ENCODE assay signal across 14 cellular contexts in genomic region chr9:131098391-131099087, GRCh38. TPM values are rescaled to one million over a fixed set of nuclear protein-coding genes. Genes with fewer than 3 reads are reported as not detected.
A peak's percentile ranks its signal among the peaks of the same experiment; 100 is the strongest.
DNase-seq lines count a peak whose midpoint lies in the region; ATAC-seq, FAIRE-seq and TF ChIP-seq lines count a peak whose summit lies in the region.
"Had no signal": no experiment of that assay in that cellular context is flagged by ENCODE, and none has a peak within 500 bp of the region (broad histone marks: within the 10 kb centered on the region; RNA-seq: fewer than 3 reads in every experiment).

No MANE protein-coding gene starts in this region.

- H3K4me2 ChIP-seq in H9 (ENCODE audit: insufficient read depth, insufficient read length, low read length) (no peak overlapping the region), GM12878 (ENCODE audit: control insufficient read depth, insufficient read depth) (no peak overlapping the region)

- H3K27me3 Mint-ChIP-seq in H9 (ENCODE audit: low read depth), result peaks cover 23% of the 10 kb centered on the region
- H3K27me3 Mint-ChIP-seq in stimulated activated memory B cell treated with anti-CD40 and anti-IgM and Interleukin-4, amounts not matched to agents 10 μg/mL and 1 μg/mL and 100 μg/mL, for 72 hours, result peaks cover 84% of the 10 kb centered on the region
- H3K27me3 Mint-ChIP-seq in chondrocyte (ENCODE audit: low read depth), result peaks cover 6% of the 10 kb centered on the region

- H2AK5ac ChIP-seq in H9 (ENCODE audit: insufficient read length, low read length), result no peak overlapping the region

- TF ChIP-seq EP300 in GM12878 (IDR thresholded peaks at IDR 0.05; ENCODE audit: borderline replicate concordance in 1 of 2, control insufficient read depth in 1 of 2, low read depth in 2 of 2, low read length in 2 of 2), result no peak

- peaks cover 3% of the 10 kb centered on the region for H3K23me2 ChIP-seq in H9 (ENCODE audit: insufficient read length, low read depth, low read length, poor library complexity, severe bottlenecking)

- no peak overlapping the region for H3T11ph ChIP-seq in H9 (ENCODE audit: low read length)

- H3K4ac ChIP-seq in H9 (ENCODE audit: low read depth, low read length), result no peak overlapping the region

- intact Hi-C loops in GM12878 (cut with micrococcal nuclease; ENCODE audit: unreplicated experiment), result no loop called here

- POLR2A ChIA-PET in GM12878 (lab: Charles Lee), result no interaction called here

- no peak overlapping the region for H4K91ac ChIP-seq in H9 (ENCODE audit: insufficient read length, low read depth, low read length)

- no peak overlapping the region for H2AFZ ChIP-seq in H9 (ENCODE audit: low read length)
- H2AFZ ChIP-seq in GM12878 (ENCODE audit: control insufficient read depth, low read depth, low read length), result no peak overlapping the region

- H3K79me2 ChIP-seq in H9 (ENCODE audit: insufficient read depth, low read length) (no peaks in the 10 kb centered on the region; the same call in 1 of the 2 replicates), GM12878 (ENCODE audit: control insufficient read depth, insufficient read depth, low read length) (no peaks in the 10 kb centered on the region)

- no peak overlapping the region for H2BK5ac ChIP-seq in H9 (ENCODE audit: insufficient read length, low read length)

- H4K5ac ChIP-seq in H9 (ENCODE audit: insufficient read length, low read depth, low read length), result no peak overlapping the region

- no peak overlapping the region for H2BK15ac ChIP-seq in H9 (ENCODE audit: low read depth, low read length)

- H3K27ac Mint-ChIP-seq in H9, result peak overlapping the region; percentile 30 to 75 (median 52); a peak in 3 of 7 replicates
- no peak overlapping the region for H3K27ac Mint-ChIP-seq in stimulated activated memory B cell treated with anti-CD40 and anti-IgM and Interleukin-4, amounts not matched to agents 10 μg/mL and 1 μg/mL and 100 μg/mL, for 72 hours
- no peak overlapping the region for H3K27ac Mint-ChIP-seq in chondrocyte (ENCODE audit: unreplicated experiment)
- H3K27ac Mint-ChIP-seq: activated naive CD4-positive, alpha-beta T cell treated with anti-CD3 and anti-CD28 coated beads for 36 hours; CD14-positive monocyte had no signal

- H3K4me1 ChIP-seq in H9 (ENCODE audit: insufficient read depth, low read length) (peaks cover 17% of the 10 kb centered on the region; the same call in 1 of the 2 replicates), GM12878 (ENCODE audit: control insufficient read depth, insufficient read depth, low read length) (no peaks in the 10 kb centered on the region; the same call in 1 of the 2 replicates), iPS-20b (ENCODE audit: insufficient read depth, low read length) (peaks cover 39% of the 10 kb centered on the region; the same call in 1 of the 2 replicates)

- H3K36me3 Mint-ChIP-seq in H9 (ENCODE audit: insufficient read depth in 1 of 3, low read depth in 3 of 3), result peaks cover 9 to 36% (median 22%) of the 10 kb centered on the region in 3 experiments; a peak in 6 of 7 replicates
- no peaks in the 10 kb centered on the region for H3K36me3 Mint-ChIP-seq in stimulated activated memory B cell treated with anti-CD40 and anti-IgM and Interleukin-4, amounts not matched to agents 10 μg/mL and 1 μg/mL and 100 μg/mL, for 72 hours
- H3K36me3 Mint-ChIP-seq in chondrocyte (ENCODE audit: low read depth), result no peaks in the 10 kb centered on the region

- H3K9me3 ChIP-seq in H9 (ENCODE audit: control insufficient read depth, low read depth, low read length) (no peaks in the 10 kb centered on the region), GM12878 (replicated peaks; ENCODE audit: control insufficient read depth, insufficient read depth, low read length) (no peaks in the 10 kb centered on the region), iPS-20b (ENCODE audit: insufficient read depth, low read depth, low read length) (no peaks in the 10 kb centered on the region)
- H3K9me3 ChIP-seq: esophagus muscularis mucosa had no signal

- WGBS in H9 (ENCODE audit: extremely low coverage, insufficient read length, low lambda C conversion rate), result no CpG with 5 or more reads among the region's 13 CpGs
- 3% methylated on average over 13 of the region's 13 CpGs for WGBS in GM12878 (ENCODE audit: insufficient coverage, insufficient replicate concordance, low lambda C conversion rate, missing lambda C conversion rate)

- BruUV-seq in GM12878 (replicated peaks; lab: Mats Ljungman, UMichigan), result no TSS peak

- no peak overlapping the region for H4K8ac ChIP-seq in H9 (replicated peaks; ENCODE audit: insufficient read length, low read depth, low read length)

- H3K14ac ChIP-seq in H9 (ENCODE audit: insufficient read depth, low read length), result no peak overlapping the region

- H3K4me3 ChIP-seq in GM12878 (no peak overlapping the region), iPS-20b (ENCODE audit: low read length) (no peak overlapping the region; the same call in 1 of the 2 replicates)

- TF ChIP-seq CTCF in H9 (conservative IDR thresholded peaks at IDR 0.05) (no peak), GM12878 (IDR thresholded peaks at IDR 0.05 in 2 of 3, conservative IDR thresholded peaks at IDR 0.05 in 1 of 3; ENCODE audit: control insufficient read depth in 2 of 3, extremely low read depth in 1 of 3, insufficient read depth in 1 of 3, low read depth in 3 of 3, low read length in 3 of 3) (no peak), chondrocyte (IDR thresholded peaks at IDR 0.05) (no peak)

- no peaks in the 10 kb centered on the region; a peak in 2 of 5 replicates for H3K9me3 Mint-ChIP-seq in H9
- no peaks in the 10 kb centered on the region for H3K9me3 Mint-ChIP-seq in stimulated activated memory B cell treated with anti-CD40 and anti-IgM and Interleukin-4, amounts not matched to agents 10 μg/mL and 1 μg/mL and 100 μg/mL, for 72 hours
- H3K9me3 Mint-ChIP-seq in chondrocyte (ENCODE audit: low read depth), result no peaks in the 10 kb centered on the region
- H3K9me3 Mint-ChIP-seq: activated naive CD4-positive, alpha-beta T cell treated with anti-CD3 and anti-CD28 coated beads for 36 hours had no signal

- H3K27ac ChIP-seq in H9 (ENCODE audit: insufficient read length, low read depth, low read length), result no peak overlapping the region
- no peak overlapping the region for H3K27ac ChIP-seq in GM12878 (ENCODE audit: control insufficient read depth, insufficient read depth)
- H3K27ac ChIP-seq in iPS-20b (ENCODE audit: low read length), result peak overlapping the region; percentile 42

- CTCF ChIA-PET in GM12878 (lab: Yijun Ruan, JAX), result no interaction called here

- H4K20me1 ChIP-seq in H9 (ENCODE audit: control insufficient read depth, insufficient read depth, insufficient read length) (no peaks in the 10 kb centered on the region), GM12878 (ENCODE audit: control insufficient read depth, insufficient read depth) (no peaks in the 10 kb centered on the region)

- no peak for TF ChIP-seq RAD21 in GM12878 (IDR thresholded peaks at IDR 0.05; ENCODE audit: insufficient read depth, low read depth, low read length)

- H2BK20ac ChIP-seq in H9 (ENCODE audit: low read depth, low read length, poor library complexity, severe bottlenecking), result no peak overlapping the region

- H2BK120ac ChIP-seq in H9 (ENCODE audit: low read depth, low read length, poor library complexity, severe bottlenecking), result no peak overlapping the region

- DNase-seq in H9, result no peak
- no peak for DNase-seq in GM12878 (ENCODE audit: low read depth, low spot score)
- DNase-seq in NCI-H1694 treated with DMSO at 0.1 percent for 48 hours (lab: John Stamatoyannopoulos, UW), result no peak
- DNase-seq in chondrocyte (ENCODE audit: low spot score), result no peak
- DNase-seq: activated naive CD4-positive, alpha-beta T cell treated with anti-CD3 and anti-CD28 coated beads for 36 hours; cerebellar nuclear complex; GF-D8; HCEC 1CT; NK-92 treated with Interleukin-12 subunit alpha and Interleukin-12 subunit beta, amount 100 ng/mL, for 24 hours had no signal

- TF ChIP-seq POLR2A in GM12878 (IDR thresholded peaks at IDR 0.05; ENCODE audit: low read depth, low read length), result no peak

- no peaks in the 10 kb centered on the region for H3K79me1 ChIP-seq in H9 (ENCODE audit: insufficient read depth, low read depth, low read length, poor library complexity, severe bottlenecking)

- H3K4me3 Mint-ChIP-seq in H9 (peak overlapping the region; percentile 78 to 82), chondrocyte (ENCODE audit: unreplicated experiment) (no peak overlapping the region)
- H3K4me3 Mint-ChIP-seq in stimulated activated memory B cell treated with anti-CD40 and anti-IgM and Interleukin-4, amounts not matched to agents 10 μg/mL and 1 μg/mL and 100 μg/mL, for 72 hours, result no peak overlapping the region
- H3K4me3 Mint-ChIP-seq: activated naive CD4-positive, alpha-beta T cell treated with anti-CD3 and anti-CD28 coated beads for 36 hours; CD14-positive monocyte had no signal

- H3K36me3 ChIP-seq in GM12878 (ENCODE audit: control insufficient read depth in 2 of 2, insufficient read depth in 2 of 2, low read length in 1 of 2), result no peaks in the 10 kb centered on the region
- peaks cover 38% of the 10 kb centered on the region for H3K36me3 ChIP-seq in iPS-20b (ENCODE audit: insufficient read depth, low read depth, low read length)

- SMC1A ChIA-PET in GM12878 (lab: Charles Lee; ENCODE audit: uncharacterized antibody, unreplicated experiment), result no interaction called here

- H3K27me3 ChIP-seq in H9 (ENCODE audit: insufficient read depth, low read length), result no peaks in the 10 kb centered on the region
- H3K27me3 ChIP-seq in GM12878 (replicated peaks in 1 of 2; ENCODE audit: control insufficient read depth in 2 of 2, insufficient read depth in 2 of 2, low read length in 1 of 2), result peaks cover 8 to 13% of the 10 kb centered on the region in 2 experiments; a peak in 3 of 4 replicates
- peaks cover 13% of the 10 kb centered on the region for H3K27me3 ChIP-seq in iPS-20b (ENCODE audit: insufficient read depth, low read length)

- no peak overlapping the region for H2BK12ac ChIP-seq in H9 (ENCODE audit: insufficient read length, low read depth, low read length)

- no peak for FAIRE-seq in GM12878 (lab: Jason Lieb, UNC)

- RAD21 ChIA-PET in GM12878 (lab: Charles Lee; ENCODE audit: unreplicated experiment), result no interaction called here

- H3K9ac ChIP-seq in H9 (ENCODE audit: extremely low read depth, insufficient read length, low read length) (no peak overlapping the region), GM12878 (ENCODE audit: control insufficient read depth, insufficient read depth, low read length) (no peak overlapping the region), iPS-20b (ENCODE audit: low read depth, low read length) (peak overlapping the region; percentile 48; the same call in 1 of the 2 replicates)

- H3K4me1 Mint-ChIP-seq in H9 (peaks cover 51 to 60% of the 10 kb centered on the region in 2 experiments), chondrocyte (ENCODE audit: low read depth) (peaks cover 53% of the 10 kb centered on the region)
- H3K4me1 Mint-ChIP-seq in stimulated activated memory B cell treated with anti-CD40 and anti-IgM and Interleukin-4, amounts not matched to agents 10 μg/mL and 1 μg/mL and 100 μg/mL, for 72 hours, result peaks cover 20% of the 10 kb centered on the region

- ATAC-seq in GM12878 (peak; percentile 59), GM18498 (IDR thresholded peaks at IDR 0.05; ENCODE audit: unreplicated experiment) (no peak)
- peak; percentile 37 for ATAC-seq in stimulated activated memory B cell treated with anti-CD40 and anti-IgM and Interleukin-4, amounts not matched to agents 10 μg/mL and 1 μg/mL and 100 μg/mL, for 72 hours

- in situ Hi-C loops in GM12878 (cut with MboI), result no loop called here

- no peak overlapping the region for H3K23ac ChIP-seq in H9 (ENCODE audit: insufficient read length, low read depth, low read length)

- H3K56ac ChIP-seq in H9 (ENCODE audit: insufficient read length, low read depth, low read length), result no peak overlapping the region

- no peak overlapping the region for H3K18ac ChIP-seq in H9 (ENCODE audit: insufficient read length, low read depth, low read length)

RNA-seq across cellular contexts. Expression of gene AIF1L, which starts 2.2 kb away (rescaled TPM):
- 122 and 126 TPM in 2 replicates for total RNA-seq in H9 (2021)
- total RNA-seq in GM12878 (2013; cell fraction: nucleolus; rRNA removed), result not detected in 2 replicates
- total RNA-seq in GM12878 (2014; rRNA removed), result not detected in 2 replicates
- total RNA-seq in GM12878 (2014; rRNA removed; fragmentation: Illumina TruSeq; extraction: Trizol), result not detected in 2 replicates
- total RNA-seq in GM12878 (2021), result 0.15 TPM in 1 of 2 replicates, not detected in the other
- not detected for polyA plus RNA-seq in GM12878 (2011; ENCODE audit: low read depth)
- 0.07 TPM in 1 of 2 replicates, not detected in the other for polyA plus RNA-seq in GM12878 (2011; rRNA removed)
- polyA plus RNA-seq in GM12878 (2011; cell fraction: cytosol; rRNA removed), result not detected in 2 replicates
- polyA plus RNA-seq in GM12878 (2011; cell fraction: nucleus; rRNA removed), result not detected in 2 replicates
- 0.07 TPM in 1 of 2 replicates, not detected in the other for polyA plus RNA-seq in GM12878 (2012)
- polyA plus RNA-seq in GM12878 (2014; fragmentation: Illumina TruSeq; extraction: Trizol), result not detected in 2 replicates
- polyA plus RNA-seq in GM12878 (2014; fragmentation: Nextera tagmentation; extraction: Ambion mirVana), result not detected
- polyA plus RNA-seq in GM12878 (2014; rRNA removed), result not detected in 2 replicates
- under 1 TPM in 1 of 2 experiments, not detected in 1; 0.08 TPM for polyA plus RNA-seq in GM12878 (2016; fragmentation: Nextera tagmentation; extraction: Ambion mirVana)
- not detected in 2 replicates for polyA minus RNA-seq in GM12878 (2011; rRNA and poly(A)+ RNA removed)
- not detected in 2 replicates for polyA minus RNA-seq in GM12878 (2011; cell fraction: cytosol; rRNA and poly(A)+ RNA removed)
- polyA minus RNA-seq in GM12878 (2011; cell fraction: nucleus; rRNA and poly(A)+ RNA removed), result not detected in 2 replicates
- total RNA-seq in chondrocyte, result 4.1 to 33.1 TPM (median 30.1 TPM) in 3 replicates
- polyA plus RNA-seq: CD14-positive monocyte had no signal

RNA-seq across cellular contexts. Expression of gene NUP214, which starts 26.8 kb away (rescaled TPM):
- 47.2 and 53.8 TPM in 2 replicates for total RNA-seq in H9 (2021)
- total RNA-seq in GM12878 (2013; cell fraction: nucleolus; rRNA removed), result 110 and 138 TPM in 2 replicates
- total RNA-seq in GM12878 (2014; rRNA removed), result 11.0 and 16.7 TPM in 2 replicates
- total RNA-seq in GM12878 (2014; rRNA removed; fragmentation: Illumina TruSeq; extraction: Trizol), result 16.2 and 18.6 TPM in 2 replicates
- 53.8 and 54.3 TPM in 2 replicates for total RNA-seq in GM12878 (2021)
- polyA plus RNA-seq in GM12878 (2011; ENCODE audit: low read depth), result 40.6 TPM
- 6.5 and 11.7 TPM in 2 replicates for polyA plus RNA-seq in GM12878 (2011; rRNA removed)
- polyA plus RNA-seq in GM12878 (2011; cell fraction: cytosol; rRNA removed), result 13.6 and 21.5 TPM in 2 replicates
- polyA plus RNA-seq in GM12878 (2011; cell fraction: nucleus; rRNA removed), result 25.8 and 37.1 TPM in 2 replicates
- 22.3 and 26.9 TPM in 2 replicates for polyA plus RNA-seq in GM12878 (2012)
- polyA plus RNA-seq in GM12878 (2014; fragmentation: Illumina TruSeq; extraction: Trizol), result 30.8 and 40.0 TPM in 2 replicates
- 10 to 100 TPM; 16.9 to 18.3 TPM for polyA plus RNA-seq in GM12878 (2014; fragmentation: Nextera tagmentation; extraction: Ambion mirVana)
- 15.8 and 18.5 TPM in 2 replicates for polyA plus RNA-seq in GM12878 (2014; rRNA removed)
- polyA plus RNA-seq in GM12878 (2016; fragmentation: Nextera tagmentation; extraction: Ambion mirVana), result 10 to 100 TPM; 27.2 to 34.5 TPM
- 35.0 and 36.3 TPM in 2 replicates for polyA minus RNA-seq in GM12878 (2011; rRNA and poly(A)+ RNA removed)
- 18.3 and 26.6 TPM in 2 replicates for polyA minus RNA-seq in GM12878 (2011; cell fraction: cytosol; rRNA and poly(A)+ RNA removed)
- 36.3 and 77.4 TPM in 2 replicates for polyA minus RNA-seq in GM12878 (2011; cell fraction: nucleus; rRNA and poly(A)+ RNA removed)
- 32.6 to 48.3 TPM (median 36.0 TPM) in 3 replicates for total RNA-seq in chondrocyte

Comparison
In these comparisons a context has a peak if more than half of its experiments do, and no peak if none do; other contexts are left out.
1. H3K27ac Mint-ChIP-seq: peak in H9 (3 of 3); none in stimulated activated memory B cell treated with anti-CD40 and anti-IgM and Interleukin-4, amounts not matched to agents 10 μg/mL and 1 μg/mL and 100 μg/mL, for 72 hours (single experiment) and chondrocyte (single experiment).
2. H3K4me3 Mint-ChIP-seq: peak in H9 (2 of 2); none in stimulated activated memory B cell treated with anti-CD40 and anti-IgM and Interleukin-4, amounts not matched to agents 10 μg/mL and 1 μg/mL and 100 μg/mL, for 72 hours (single experiment) and chondrocyte (single experiment).